In genomic region chr7:8320174-8320573, GRCh38 we compare ENCODE assay signal across 1 cellular context.
TF ChIP-seq lines count a peak whose summit lies in the region.

No MANE protein-coding gene starts in this region.

TF ChIP-seq in K562, 482 proteins besides CTCF, POLR2A, EP300 and RAD21:
- no peak for TF ChIP-seq MAFK (IDR thresholded peaks at IDR 0.05; ENCODE audit: low read length)
- no peak for TF ChIP-seq ZNF316 (IDR thresholded peaks at IDR 0.05)
- peak; percentile 44; the same call in 1 of the 2 replicates for TF ChIP-seq TEAD4 (IDR thresholded peaks at IDR 0.05; ENCODE audit: low read length)
- TF ChIP-seq TEAD4 (CRISPR knock-in tag; IDR thresholded peaks at IDR 0.05; ENCODE audit: borderline replicate concordance) = no peak
- TF ChIP-seq ZBTB40 (IDR thresholded peaks at IDR 0.05) = no peak
- no peak for TF ChIP-seq ZBTB40 (CRISPR knock-in tag; IDR thresholded peaks at IDR 0.05)
- TF ChIP-seq YY1 (IDR thresholded peaks at IDR 0.05; ENCODE audit: borderline replicate concordance in 1 of 3, control insufficient read depth in 1 of 3, extremely low read depth in 1 of 3, insufficient read depth in 3 of 3, insufficient read length in 1 of 3, insufficient replicate concordance in 2 of 3, low read depth in 1 of 3, low read length in 2 of 3) = no peak
- TF ChIP-seq CBFA2T3 (IDR thresholded peaks at IDR 0.05) = peak; percentile 25
- TF ChIP-seq SMARCB1 (IDR thresholded peaks at IDR 0.05; ENCODE audit: insufficient read length, low read depth) = no peak
- TF ChIP-seq CEBPB (tag; IDR thresholded peaks at IDR 0.05) = peak; percentile 40; the same call in 1 of the 2 replicates
- no peak for TF ChIP-seq ZFX (CRISPR knock-in tag; IDR thresholded peaks at IDR 0.05)
- no peak for TF ChIP-seq CREM (IDR thresholded peaks at IDR 0.05; ENCODE audit: low read depth)
- TF ChIP-seq ZBTB33 (CRISPR knock-in tag; IDR thresholded peaks at IDR 0.05) = no peak
- no peak for TF ChIP-seq NFXL1 (CRISPR knock-in tag; IDR thresholded peaks at IDR 0.05)
- no peak for TF ChIP-seq MCM7 (IDR thresholded peaks at IDR 0.05)
- no peak for TF ChIP-seq RFX1 (IDR thresholded peaks at IDR 0.05)
- no peak for TF ChIP-seq DEAF1 (CRISPR knock-in tag; IDR thresholded peaks at IDR 0.05)
- no peak for TF ChIP-seq PTTG1 (tag; IDR thresholded peaks at IDR 0.05; ENCODE audit: low read depth)
- TF ChIP-seq JUND (IDR thresholded peaks at IDR 0.05; ENCODE audit: borderline replicate concordance, low read depth, low read length) = no peak
- no peak for TF ChIP-seq JUND (tag; IDR thresholded peaks at IDR 0.05; ENCODE audit: borderline replicate concordance, low read depth, low read length)
- peak; percentile 14 for TF ChIP-seq NFYB (IDR thresholded peaks at IDR 0.05; ENCODE audit: extremely low read depth, insufficient read length)
- no peak for TF ChIP-seq TRIM24 (IDR thresholded peaks at IDR 0.05)
- TF ChIP-seq GTF3C2 (IDR thresholded peaks at IDR 0.05; ENCODE audit: borderline replicate concordance, extremely low read depth, insufficient read length) = no peak
- no peak for TF ChIP-seq ID3 (CRISPR knock-in tag; IDR thresholded peaks at IDR 0.05)
- TF ChIP-seq ID3 (tag; IDR thresholded peaks at IDR 0.05) = no peak
- no peak for TF ChIP-seq ZNF146 (CRISPR knock-in tag; IDR thresholded peaks at IDR 0.05; ENCODE audit: unreplicated experiment)
